Comparison of ENCODE assay signal across 1 cellular context in genomic region chr5:33827885-33828284, GRCh38.
TF ChIP-seq lines count a peak whose summit lies in the region.

No MANE protein-coding gene starts in this region.

TF ChIP-seq in HepG2, 621 proteins besides CTCF, POLR2A, EP300 and RAD21:
- TF ChIP-seq ZNF646 (CRISPR knock-in tag; IDR thresholded peaks at IDR 0.05) = no peak
- no peak for TF ChIP-seq ZNF768 (CRISPR knock-in tag; IDR thresholded peaks at IDR 0.05)
- no peak for TF ChIP-seq RFX3 (CRISPR knock-in tag; IDR thresholded peaks at IDR 0.05)
- TF ChIP-seq NCOR1 (IDR thresholded peaks at IDR 0.05; ENCODE audit: borderline replicate concordance, low read length) = no peak
- TF ChIP-seq CHD2 (IDR thresholded peaks at IDR 0.05; ENCODE audit: low read depth, low read length) = no peak
- no peak for TF ChIP-seq KDM4B (CRISPR knock-in tag; IDR thresholded peaks at IDR 0.05)
- TF ChIP-seq TOPORS (CRISPR knock-in tag; IDR thresholded peaks at IDR 0.05) = no peak
- TF ChIP-seq PTBP1 (IDR thresholded peaks at IDR 0.05; ENCODE audit: low read depth, low read length, poor library complexity, severe bottlenecking) = no peak
- TF ChIP-seq MYC (CRISPR knock-in tag; IDR thresholded peaks at IDR 0.05; ENCODE audit: borderline replicate concordance) = no peak
- no peak for TF ChIP-seq AKAP8 (CRISPR knock-in tag; IDR thresholded peaks at IDR 0.05)
- TF ChIP-seq FOXA1 (IDR thresholded peaks at IDR 0.05) = no peak
- TF ChIP-seq FOXA1 (CRISPR knock-in tag; IDR thresholded peaks at IDR 0.05) = no peak
- no peak for TF ChIP-seq MIER2 (CRISPR knock-in tag; IDR thresholded peaks at IDR 0.05)
- no peak for TF ChIP-seq ZNF264 (CRISPR knock-in tag; IDR thresholded peaks at IDR 0.05)
